In the genomic region with DNA sequence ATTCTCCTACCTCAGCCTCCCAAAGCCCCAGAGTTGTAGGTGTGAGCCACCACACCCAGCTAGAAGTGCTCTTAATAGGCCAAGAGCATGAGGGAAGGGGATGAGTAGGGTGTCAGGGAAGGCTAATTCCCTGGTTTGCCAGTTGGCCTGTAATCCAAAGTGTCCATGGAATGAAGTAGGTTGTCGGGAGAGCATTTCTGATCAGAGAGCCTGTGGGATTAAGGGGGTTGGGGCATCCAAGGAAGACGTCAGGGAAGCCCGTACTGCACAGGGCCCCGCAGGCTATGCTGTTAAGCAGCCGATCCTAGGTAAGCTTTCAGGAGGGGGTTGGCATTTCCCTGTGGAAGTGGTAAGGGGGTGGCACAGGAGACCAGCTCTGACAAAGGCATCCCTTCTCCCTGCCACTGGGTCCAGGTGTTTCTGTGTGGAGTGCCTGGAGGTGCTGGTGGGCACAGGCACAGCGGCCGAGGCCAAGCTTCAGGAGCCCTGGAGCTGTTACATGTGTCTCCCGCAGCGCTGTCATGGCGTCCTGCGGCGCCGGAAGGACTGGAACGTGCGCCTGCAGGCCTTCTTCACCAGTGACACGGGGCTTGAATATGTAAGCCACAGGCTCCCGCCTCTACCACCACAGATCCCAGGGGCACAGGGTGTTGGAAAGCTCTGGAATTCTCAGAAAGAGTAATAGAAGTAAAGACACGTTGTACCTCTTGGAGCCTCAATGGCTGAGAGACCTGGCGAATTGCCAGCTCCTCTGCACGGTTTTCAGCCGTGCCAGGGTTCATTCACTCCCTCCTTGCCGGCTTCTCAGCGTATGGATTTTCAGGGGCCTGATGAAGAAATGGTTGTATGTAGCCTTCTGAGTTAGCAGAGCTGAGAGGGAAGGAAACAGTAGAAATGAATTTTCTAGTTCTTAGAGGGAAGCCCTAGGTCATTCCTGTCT, we compare ENCODE assay signal across 17 cellular contexts.
"Had no signal": no experiment of that assay in that cellular context is flagged by ENCODE, and none has a peak within 500 bp of the region (broad histone marks: within the 10 kb centered on the region; RNA-seq: fewer than 3 reads in every experiment).

No MANE protein-coding gene starts in this region.

- H3K36me3 ChIP-seq: prostate gland had no signal

- H3K27ac Mint-ChIP-seq: activated naive CD4-positive, alpha-beta T cell treated with anti-CD3 and anti-CD28 coated beads, Interleukin-2, amount 50 U/mL, for 72 hours; immature natural killer cell had no signal

- H3K4me3 ChIP-seq: esophagus squamous epithelium, lung, prostate gland had no signal

- H3K36me3 Mint-ChIP-seq: activated naive CD4-positive, alpha-beta T cell treated with anti-CD3 and anti-CD28 coated beads, Interleukin-2, amount 50 U/mL, for 72 hours; naive B cell had no signal

- H3K27me3 Mint-ChIP-seq: naive B cell had no signal

- H3K4me1 ChIP-seq: prostate gland had no signal

- H3K4me1 Mint-ChIP-seq: immature natural killer cell had no signal

- H3K9me3 Mint-ChIP-seq: activated naive CD4-positive, alpha-beta T cell treated with anti-CD3 and anti-CD28 coated beads, Interleukin-2, amount 50 U/mL, for 72 hours; immature natural killer cell; naive B cell had no signal

- H3K4me3 Mint-ChIP-seq: immature natural killer cell, naive B cell had no signal

- H3K9me3 ChIP-seq: esophagus squamous epithelium, prostate gland had no signal

- ATAC-seq: activated CD4-positive, CD25-positive, alpha-beta regulatory T cell treated with anti-CD3 and anti-CD28 coated beads, Interleukin-2, amount 50 U/mL, for 24 hours; activated naive CD4-positive, alpha-beta T cell treated with anti-CD3 and anti-CD28 coated beads, Interleukin-2, amount 50 U/mL, for 72 hours; left cardiac atrium; sciatic nerve had no signal

- DNase-seq: activated effector memory CD4-positive, alpha-beta T cell treated with anti-CD3 and anti-CD28 coated beads, Interleukin-2, amount 50 U/mL, for 16 hours; cerebellar nuclear complex; esophagus squamous epithelium; foreskin fibroblast; immature natural killer cell; left cardiac atrium; midbrain; naive B cell; occipital lobe; stimulated activated CD4-positive, alpha-beta T cell treated with anti-CD3 and anti-CD28 coated beads, Interleukin-2, amount 100 ng/mL, for 24 hours; stimulated activated naive CD4-positive, alpha-beta T cell treated with Interleukin-2 at 50 U/mL for 16 hours; T-helper 2 cell had no signal

- H3K27ac ChIP-seq: esophagus squamous epithelium, prostate gland had no signal

- H3K27me3 ChIP-seq: esophagus squamous epithelium had no signal
